In the genomic region with DNA sequence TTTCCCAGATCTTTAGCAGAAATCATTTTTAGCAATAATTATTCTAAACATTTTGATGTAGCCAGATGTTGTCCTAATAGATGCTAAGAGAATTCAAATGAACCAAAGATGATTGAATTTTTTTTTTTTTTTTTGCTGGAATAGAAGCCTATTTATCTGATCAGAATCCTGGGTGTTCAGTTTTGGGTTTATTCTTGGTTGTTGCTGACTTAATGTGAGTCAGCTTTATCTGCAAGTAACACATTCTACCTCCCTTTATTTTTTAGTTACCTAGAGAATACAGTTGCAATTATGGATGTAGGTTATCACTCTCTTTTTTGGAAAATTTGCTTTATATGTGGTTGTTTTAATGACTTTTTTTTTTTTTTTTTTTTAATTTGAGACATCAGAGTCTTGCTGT, we compare ENCODE assay signal across 36 cellular contexts.
"Had no signal": no experiment of that assay in that cellular context is flagged by ENCODE, and none has a peak within 500 bp of the region (broad histone marks: within the 10 kb centered on the region; RNA-seq: fewer than 3 reads in every experiment).

No MANE protein-coding gene starts in this region.

- DNase-seq: activated CD4-positive, alpha-beta T cell treated with anti-CD3 and anti-CD28 coated beads for 36 hours; activated CD4-positive, alpha-beta T cell treated with anti-CD3 and anti-CD28 coated beads, Interleukin-2, amount 10 ng/mL, durations not matched to agents 7 days and 5 days; activated CD4-positive, alpha-beta T cell treated with anti-CD3 and anti-CD28 coated beads, Interleukin-2, amount 50 U/mL, for 48 hours; activated CD8-positive, alpha-beta T cell treated with anti-CD3 and anti-CD28 coated beads, Interleukin-2, amount 10 ng/mL, durations not matched to agents 7 days and 5 days; activated gamma-delta T cell treated with Interleukin-2 at 50 U/mL for 16 hours; activated naive CD4-positive, alpha-beta T cell treated with anti-CD3 and anti-CD28 coated beads for 36 hours; activated naive CD8-positive, alpha-beta T cell treated with anti-CD3 and anti-CD28 coated beads, Interleukin-2, amount 50 U/mL, for 24 hours; activated T-cell treated with anti-CD3 and anti-CD28 coated beads, Interleukin-2, amount 50 U/mL, for 24 hours; aorta; brain microvascular endothelial cell; Kasumi-1; KBM-7; MG63; NCI-H1092; NCI-H1436 treated with DMSO at 0.1 percent for 48 hours; NCI-H1694 treated with DMSO at 0.1 percent for 48 hours; NCI-H2029; NCI-H2171; NCI-H510A; NCI-H526; NCI-H748 treated with DMSO at 0.1 percent for 48 hours; NK-92 treated with Interleukin-12 subunit alpha and Interleukin-12 subunit beta, amount 100 ng/mL, for 24 hours; PC-9; SIG-M5; SW 1271; T-helper 1 cell; T-helper 2 cell; T-helper 9 cell had no signal

- H3K27me3 Mint-ChIP-seq: activated CD4-positive, alpha-beta T cell treated with anti-CD3 and anti-CD28 coated beads for 36 hours; activated CD4-positive, alpha-beta T cell treated with anti-CD3 and anti-CD28 coated beads, Interleukin-2, amount 10 ng/mL, durations not matched to agents 7 days and 5 days; activated naive CD8-positive, alpha-beta T cell treated with anti-CD3 and anti-CD28 coated beads, Interleukin-2, amount 50 U/mL, for 24 hours; activated T-cell treated with anti-CD3 and anti-CD28 coated beads, Interleukin-2, amount 50 U/mL, for 24 hours; central memory CD8-positive, alpha-beta T cell had no signal

- H3K4me3 Mint-ChIP-seq: activated CD4-positive, alpha-beta T cell treated with anti-CD3 and anti-CD28 coated beads for 36 hours; activated CD4-positive, alpha-beta T cell treated with anti-CD3 and anti-CD28 coated beads, Interleukin-2, amount 10 ng/mL, durations not matched to agents 7 days and 5 days; activated CD8-positive, alpha-beta T cell treated with anti-CD3 and anti-CD28 coated beads, Interleukin-2, amount 10 ng/mL, durations not matched to agents 7 days and 5 days; activated naive CD4-positive, alpha-beta T cell treated with anti-CD3 and anti-CD28 coated beads for 36 hours; activated naive CD8-positive, alpha-beta T cell treated with anti-CD3 and anti-CD28 coated beads, Interleukin-2, amount 50 U/mL, for 24 hours; activated T-cell treated with anti-CD3 and anti-CD28 coated beads, Interleukin-2, amount 50 U/mL, for 24 hours; activated T-helper 1 cell treated with anti-CD3 and anti-CD28 coated beads, Interleukin-12 subunit alpha, Interleukin-12 subunit beta, Interleukin-2, Interleukin-4 antibody, amounts not matched to agents 30 ng/mL and 10 ng/mL and 1 ng/mL, durations not matched to agents 14 hours and 24 hours and 36 hours; central memory CD8-positive, alpha-beta T cell; WTC11 had no signal

- ATAC-seq: activated CD4-positive, alpha-beta T cell treated with anti-CD3 and anti-CD28 coated beads for 36 hours; activated CD4-positive, CD25-positive, alpha-beta regulatory T cell treated with anti-CD3 and anti-CD28 coated beads, Interleukin-2, amount 50 U/mL, for 24 hours; activated CD8-positive, alpha-beta T cell treated with anti-CD3 and anti-CD28 coated beads, Interleukin-2, amount 10 ng/mL, durations not matched to agents 7 days and 5 days; activated naive CD4-positive, alpha-beta T cell treated with anti-CD3 and anti-CD28 coated beads, Interleukin-2, amount 50 U/mL, for 72 hours; activated naive CD8-positive, alpha-beta T cell treated with anti-CD3 and anti-CD28 coated beads, Interleukin-2, amount 50 U/mL, for 24 hours; Right ventricle myocardium inferior; SK-N-SH treated with all-trans-retinoic acid at 6 μM for 48 hours; WTC11 had no signal

- H3K9me3 Mint-ChIP-seq: activated CD4-positive, alpha-beta T cell treated with anti-CD3 and anti-CD28 coated beads, Interleukin-2, amount 10 ng/mL, durations not matched to agents 7 days and 5 days; activated naive CD4-positive, alpha-beta T cell treated with anti-CD3 and anti-CD28 coated beads for 36 hours; activated naive CD4-positive, alpha-beta T cell treated with anti-CD3 and anti-CD28 coated beads, Interleukin-2, amount 50 U/mL, for 72 hours; activated naive CD8-positive, alpha-beta T cell treated with anti-CD3 and anti-CD28 coated beads, Interleukin-2, amount 50 U/mL, for 24 hours; activated T-cell treated with anti-CD3 and anti-CD28 coated beads, Interleukin-2, amount 50 U/mL, for 24 hours; activated T-helper 1 cell treated with anti-CD3 and anti-CD28 coated beads, Interleukin-12 subunit alpha, Interleukin-12 subunit beta, Interleukin-2, Interleukin-4 antibody, amounts not matched to agents 30 ng/mL and 10 ng/mL and 1 ng/mL, durations not matched to agents 14 hours and 24 hours and 36 hours; central memory CD8-positive, alpha-beta T cell had no signal

- H3K27ac ChIP-seq: brain microvascular endothelial cell, PC-9, RWPE1 had no signal
